ENCODE assay signal across 10 cellular contexts in the genomic region with DNA sequence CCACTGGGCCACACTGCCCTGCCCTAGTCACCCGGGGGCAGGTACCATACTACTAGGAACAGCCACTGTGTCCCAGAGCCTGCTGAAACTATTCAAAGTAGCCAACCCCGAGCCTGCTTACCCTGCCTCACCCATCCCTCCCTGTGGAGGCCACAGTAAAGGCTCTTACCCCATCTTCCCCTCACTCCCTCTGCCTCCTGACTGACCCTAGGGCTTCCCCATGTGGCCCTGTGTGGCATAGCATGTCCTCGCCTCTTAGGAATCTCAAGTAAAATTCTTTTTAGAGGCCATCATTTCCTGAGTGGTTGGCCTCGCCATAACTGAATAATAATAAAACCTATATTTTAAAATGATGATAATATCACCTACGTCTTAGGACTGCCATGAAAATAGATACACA.
DNase-seq lines count a peak whose midpoint lies in the region; ATAC-seq and TF ChIP-seq lines count a peak whose summit lies in the region.
"Had no signal": no experiment of that assay in that cellular context is flagged by ENCODE, and none has a peak within 500 bp of the region (broad histone marks: within the 10 kb centered on the region; RNA-seq: fewer than 3 reads in every experiment).

No MANE protein-coding gene starts in this region.

- H3K36me3 ChIP-seq in endodermal cell (ENCODE audit: control insufficient read depth, insufficient read depth, low read length): no peaks in the 10 kb centered on the region

- H3K4me3 ChIP-seq in NB4 (ENCODE audit: low read depth, low read length) (no peak overlapping the region), endodermal cell (ENCODE audit: low read length) (no peak overlapping the region)

- TF ChIP-seq POLR2A in NB4 (IDR thresholded peaks at IDR 0.05; ENCODE audit: extremely low read depth, insufficient read length): no peak

- H3K27me3 Mint-ChIP-seq in activated CD4-positive, alpha-beta T cell treated with anti-CD3 and anti-CD28 coated beads, Interleukin-2, amount 10 ng/mL, durations not matched to agents 7 days and 5 days: peaks cover 72% of the 10 kb centered on the region
- H3K27me3 Mint-ChIP-seq in endodermal cell (ENCODE audit: insufficient read depth): peaks cover 67% of the 10 kb centered on the region

- peak; percentile 26 for DNase-seq in activated CD4-positive, alpha-beta T cell treated with anti-CD3 and anti-CD28 coated beads for 48 hours
- no peak for DNase-seq in activated CD4-positive, alpha-beta T cell treated with anti-CD3 and anti-CD28 coated beads, Interleukin-2, amount 10 ng/mL, durations not matched to agents 7 days and 5 days
- DNase-seq in NB4 (ENCODE audit: low read depth): peak; percentile 52
- peak; percentile 89 for DNase-seq in endodermal cell
- DNase-seq in stromal cell of bone marrow (ENCODE audit: low read depth): peak; percentile 15
- DNase-seq in LoVo (ENCODE audit: low spot score): no peak
- no peak for DNase-seq in foreskin melanocyte
- DNase-seq: NCI-H1105 had no signal

- no peaks in the 10 kb centered on the region for H3K36me3 Mint-ChIP-seq in activated CD4-positive, alpha-beta T cell treated with anti-CD3 and anti-CD28 coated beads, Interleukin-2, amount 10 ng/mL, durations not matched to agents 7 days and 5 days (ENCODE audit: low read depth)
- H3K36me3 Mint-ChIP-seq in endodermal cell (ENCODE audit: low read depth): no peaks in the 10 kb centered on the region

- no peak overlapping the region for H3K9ac ChIP-seq in endodermal cell (ENCODE audit: extremely low read depth, low read length, poor library complexity, severe bottlenecking)

- no peak for ATAC-seq in GM21390 (IDR thresholded peaks at IDR 0.05; ENCODE audit: unreplicated experiment)

- no peaks in the 10 kb centered on the region for H3K9me3 Mint-ChIP-seq in activated CD4-positive, alpha-beta T cell treated with anti-CD3 and anti-CD28 coated beads, Interleukin-2, amount 10 ng/mL, durations not matched to agents 7 days and 5 days
- H3K9me3 Mint-ChIP-seq in endodermal cell: no peaks in the 10 kb centered on the region
- H3K9me3 Mint-ChIP-seq: dendritic cell treated with granulocyte-macrophage colony-stimulating factor and Interleukin-4, amounts not matched to agents 40 ng/mL and 50 ng/mL, for 4 days had no signal

- no peak overlapping the region for H3K27ac Mint-ChIP-seq in activated CD4-positive, alpha-beta T cell treated with anti-CD3 and anti-CD28 coated beads, Interleukin-2, amount 10 ng/mL, durations not matched to agents 7 days and 5 days
- H3K27ac Mint-ChIP-seq in endodermal cell: no peak overlapping the region
- H3K27ac Mint-ChIP-seq: dendritic cell treated with granulocyte-macrophage colony-stimulating factor and Interleukin-4, amounts not matched to agents 40 ng/mL and 50 ng/mL, for 4 days had no signal

- peaks cover 8% of the 10 kb centered on the region for H3K4me1 Mint-ChIP-seq in activated CD4-positive, alpha-beta T cell treated with anti-CD3 and anti-CD28 coated beads, Interleukin-2, amount 10 ng/mL, durations not matched to agents 7 days and 5 days
- peaks cover 10% of the 10 kb centered on the region for H3K4me1 Mint-ChIP-seq in endodermal cell

- H3K27me3 ChIP-seq in endodermal cell (ENCODE audit: control insufficient read depth, insufficient read depth, low read length, poor library complexity, severe bottlenecking): peaks cover 60% of the 10 kb centered on the region

- CTCF ChIA-PET in activated CD4-positive, alpha-beta T cell treated with anti-CD3 and anti-CD28 coated beads, Interleukin-2, amount 10 ng/mL, durations not matched to agents 7 days and 5 days (lab: Charles Lee): no interaction called here

- H3K4me3 Mint-ChIP-seq in activated CD4-positive, alpha-beta T cell treated with anti-CD3 and anti-CD28 coated beads, Interleukin-2, amount 10 ng/mL, durations not matched to agents 7 days and 5 days: no peak overlapping the region
- no peak overlapping the region for H3K4me3 Mint-ChIP-seq in endodermal cell
- H3K4me3 Mint-ChIP-seq: dendritic cell treated with granulocyte-macrophage colony-stimulating factor and Interleukin-4, amounts not matched to agents 40 ng/mL and 50 ng/mL, for 4 days had no signal

- WGBS in endodermal cell (ENCODE audit: insufficient coverage in 1 of 2, insufficient read length in 1 of 2), 2 experiments: 15 to 71% methylated on average over 2 to 5 of the region's 5 CpGs

- POLR2A ChIA-PET in activated CD4-positive, alpha-beta T cell treated with anti-CD3 and anti-CD28 coated beads, Interleukin-2, amount 10 ng/mL, durations not matched to agents 7 days and 5 days (lab: Charles Lee): no interaction called here

- no peaks in the 10 kb centered on the region for H3K4me1 ChIP-seq in endodermal cell (ENCODE audit: control insufficient read depth, insufficient read depth, low read length)

- peak; percentile 68 for TF ChIP-seq CTCF in NB4 (IDR thresholded peaks at IDR 0.05; ENCODE audit: low read depth, low read length)
- TF ChIP-seq CTCF in endodermal cell (conservative IDR thresholded peaks at IDR 0.05): peak; percentile 76

- H3K9me3 ChIP-seq in endodermal cell (ENCODE audit: control insufficient read depth, low read length): no peaks in the 10 kb centered on the region

- no peak overlapping the region for H3K27ac ChIP-seq in endodermal cell (ENCODE audit: low read depth, low read length)

Comparison
In these comparisons a context has a peak if more than half of its experiments do, and no peak if none do; other contexts are left out.
1. DNase-seq: peak in activated CD4-positive, alpha-beta T cell treated with anti-CD3 and anti-CD28 coated beads for 48 hours (single experiment), NB4 (single experiment), endodermal cell (single experiment) and stromal cell of bone marrow (single experiment); none in activated CD4-positive, alpha-beta T cell treated with anti-CD3 and anti-CD28 coated beads, Interleukin-2, amount 10 ng/mL, durations not matched to agents 7 days and 5 days (single experiment), LoVo (single experiment) and foreskin melanocyte (single experiment).